In genomic region chr12:45216983-45217485, GRCh38 we compare ENCODE assay signal across 8 cellular contexts. TPM values are rescaled to one million over a fixed set of nuclear protein-coding genes. Genes with fewer than 3 reads are reported as not detected.
A peak's percentile ranks its signal among the peaks of the same experiment; 100 is the strongest.
DNase-seq lines count a peak whose midpoint lies in the region; ATAC-seq, FAIRE-seq and TF ChIP-seq lines count a peak whose summit lies in the region.

No MANE protein-coding gene starts in this region.

- WGBS in esophagus, 2 donors, result 7% methylated on average over 9 of the region's 9 CpGs

- no peak for TF ChIP-seq CTCF in Panc1 (IDR thresholded peaks at IDR 0.05)

- POLR2A ChIA-PET in Panc1 (lab: Charles Lee), result interaction anchor here (0.6 to 1.6 kb wide), 2 partner anchors 28 to 662 kb away, joined by 3 to 4 read pairs; no protein-coding TSS in a partner anchor

- peaks cover 29% of the 10 kb centered on the region for H3K4me1 ChIP-seq in Panc1 (ENCODE audit: control insufficient read depth, insufficient read depth, low read length)
- peaks cover 2 to 5% of the 10 kb centered on the region in 2 donors for H3K4me1 ChIP-seq in esophagus (ENCODE audit: control insufficient read depth in 2 of 2, insufficient read depth in 2 of 2, low read length in 1 of 2)
- H3K4me1 ChIP-seq in rectal smooth muscle tissue (ENCODE audit: control insufficient read depth, insufficient read depth, low read length), result peaks cover 5% of the 10 kb centered on the region

- H3K27me3 ChIP-seq in Panc1 (ENCODE audit: control insufficient read depth, insufficient read depth, low read length) (no peaks in the 10 kb centered on the region), esophagus (ENCODE audit: control insufficient read depth in 1 of 2, insufficient read depth in 2 of 2, low read length in 2 of 2) (no peaks in the 10 kb centered on the region), rectal smooth muscle tissue (ENCODE audit: control insufficient read depth, insufficient read depth, low read length) (no peaks in the 10 kb centered on the region)

- intact Hi-C loops in Panc1 (cut with micrococcal nuclease; ENCODE audit: unreplicated experiment), result no loop called here

- H3K27ac ChIP-seq in Panc1 (ENCODE audit: low read length), result peak overlapping the region; percentile 98
- H3K27ac ChIP-seq in esophagus (ENCODE audit: low read depth in 2 of 2, low read length in 1 of 2), result peak overlapping the region; percentile 95 to 97
- H3K27ac ChIP-seq in rectal smooth muscle tissue (ENCODE audit: low read depth, low read length), result peak overlapping the region; percentile 93

- H3K9ac ChIP-seq in rectal smooth muscle tissue (ENCODE audit: low read length), result peak overlapping the region; percentile 90

- in situ Hi-C loops in Panc1 (cut with HindIII; ENCODE audit: low pct_unique_long_range_greater_than_20kb, low sequenced_read_pairs), result no loop called here

- ATAC-seq in Panc1 (no peak), GM18861 (IDR thresholded peaks at IDR 0.05; ENCODE audit: unreplicated experiment) (no peak), GM18519 (IDR thresholded peaks at IDR 0.05; ENCODE audit: low FRiP score, unreplicated experiment) (no peak)

- H3K9me3 ChIP-seq in Panc1 (ENCODE audit: control insufficient read depth, insufficient read depth, low read depth, low read length) (no peaks in the 10 kb centered on the region), esophagus (ENCODE audit: control insufficient read depth in 2 of 2, insufficient read depth in 1 of 2, low read depth in 1 of 2, low read length in 1 of 2) (no peaks in the 10 kb centered on the region)

- H3K4me3 ChIP-seq in Panc1 (ENCODE audit: low read depth in 2 of 2, low read length in 2 of 2), result peak overlapping the region; percentile 80 to 85
- H3K4me3 ChIP-seq in esophagus (ENCODE audit: low read depth in 1 of 2, low read length in 2 of 2), result peak overlapping the region; percentile 77 to 83
- H3K4me3 ChIP-seq in rectal smooth muscle tissue (ENCODE audit: low read length), result peak overlapping the region; percentile 73

- CTCF ChIA-PET in Panc1 (lab: Charles Lee), result no interaction called here

- peaks cover 2% of the 10 kb centered on the region; the same call in 1 of the 2 replicates for H3K36me3 ChIP-seq in Panc1 (ENCODE audit: control insufficient read depth, insufficient read depth, low read length)
- no peaks in the 10 kb centered on the region for H3K36me3 ChIP-seq in esophagus (ENCODE audit: control insufficient read depth in 2 of 2, insufficient read depth in 2 of 2, low read length in 1 of 2)
- no peaks in the 10 kb centered on the region for H3K36me3 ChIP-seq in rectal smooth muscle tissue (ENCODE audit: control insufficient read depth, insufficient read depth, low read length)

- FAIRE-seq in GM19239 (lab: Jason Lieb, UNC), result peak; percentile 11

- BruUV-seq in Panc1 (replicated peaks; lab: Mats Ljungman, UMichigan), result no TSS peak

- DNase-seq in GM19239 (ENCODE audit: insufficient read length, low spot score) (no peak), Panc1 (ENCODE audit: low read depth, low spot score) (no peak), SHP77 treated with DMSO at 0.1 percent for 48 hours (lab: John Stamatoyannopoulos, UW) (no peak)
- DNase-seq in activated CD4-positive, alpha-beta T cell treated with anti-CD3 and anti-CD28 coated beads for 1 hour, result no peak

RNA-seq across cellular contexts. Expression of gene ANO6, which starts 1.1 kb away (rescaled TPM):
- 120 TPM for total RNA-seq in Panc1 (2021; ENCODE audit: unreplicated experiment)
- polyA plus RNA-seq in Panc1 (2012; ENCODE audit: insufficient read length), result 63.7 TPM
- polyA plus RNA-seq in esophagus, result 1 to 10 TPM; 2.6 to 6.9 TPM
